ENCODE assay signal across 8 cellular contexts in genomic region chr5:180803181-180804128, GRCh38. TPM values are rescaled to one million over a fixed set of nuclear protein-coding genes. Genes with fewer than 3 reads are reported as not detected.
DNase-seq lines count a peak whose midpoint lies in the region; ATAC-seq, FAIRE-seq and TF ChIP-seq lines count a peak whose summit lies in the region.

No MANE protein-coding gene starts in this region.

- DNase-seq in AG20443 (ENCODE audit: low spot score) = peak; percentile 34
- DNase-seq in mammary epithelial cell = peak; percentile 86
- DNase-seq in HepG2 (ENCODE audit: low spot score) = peak; percentile 48
- DNase-seq in stimulated activated CD4-positive, alpha-beta T cell treated with anti-CD3 and anti-CD28 coated beads, TNF-alpha, amount 100 ng/mL, for 24 hours (ENCODE audit: low read depth in 3 of 3) = peak; percentile 67 to 91 (median 72)
- DNase-seq in NCI-H1694 (lab: John Stamatoyannopoulos, UW) = no peak

- in situ Hi-C loops in mammary epithelial cell (cut with MboI; ENCODE audit: low sequenced_read_pairs in 2 of 2) = loop anchor here in 1 of 2 donors (5.0 kb wide), 1 partner anchor 59 kb away; the partner anchor contains the start of gene ZFP62
- in situ Hi-C loops in HepG2 (cut with HindIII; ENCODE audit: extremely low pct_ligation_motif_present, low pct_unique_long_range_greater_than_20kb) = no loop called here

- WGBS in mammary epithelial cell (ENCODE audit: low coverage, missing lambda C conversion rate) = 2% methylated on average over 27 of the region's 41 CpGs
- 38% methylated on average over 24 of the region's 41 CpGs for WGBS in HepG2 (ENCODE audit: low lambda C conversion rate)

- CTCF ChIA-PET in mammary epithelial cell (lab: Charles Lee; ENCODE audit: low non-redundant PET) = interaction anchor here (0.6 to 0.8 kb wide), 2 partner anchors 57 to 365 kb away, joined by 5 to 14 read pairs; no protein-coding TSS in a partner anchor
- CTCF ChIA-PET in HepG2 (lab: Yijun Ruan, JAX; ENCODE audit: low intra/inter-chr PET ratio, low total read pairs) = no interaction called here

- intact Hi-C loops in mammary epithelial cell (cut with micrococcal nuclease) (no loop called here), HepG2 (cut with micrococcal nuclease; ENCODE audit: unreplicated experiment) (no loop called here)

- POLR2A ChIA-PET in HepG2 (lab: Yijun Ruan, JAX) = interaction anchor here (0.9 to 1.5 kb wide), 3 partner anchors 14 to 58 kb away, joined by 3 to 6 read pairs (median 5); partner anchors contain the start of gene ZFP62

- TF ChIP-seq EP300 in HepG2 (IDR thresholded peaks at IDR 0.05; ENCODE audit: low read depth in 2 of 2, low read length in 2 of 2) = no peak
- TF ChIP-seq EP300 in HepG2 (CRISPR knock-in tag; IDR thresholded peaks at IDR 0.05; ENCODE audit: borderline replicate concordance) = no peak

- H3K4me1 ChIP-seq in mammary epithelial cell (ENCODE audit: insufficient read depth, low read length) (peaks cover 70% of the 10 kb centered on the region), HepG2 (ENCODE audit: insufficient read depth, low read length) (peaks cover 83% of the 10 kb centered on the region)

- dilution Hi-C loops in mammary epithelial cell (cut with HindIII; ENCODE audit: low sequenced_read_pairs) = loop anchor here (5.0 kb wide), 3 partner anchors 34 to 394 kb away; no protein-coding TSS in a partner anchor

- H3K9ac ChIP-seq in mammary epithelial cell (ENCODE audit: insufficient read depth, low read length) = peak overlapping the region; percentile 45
- peak overlapping the region; percentile 65 for H3K9ac ChIP-seq in HepG2 (ENCODE audit: insufficient read depth, low read depth, low read length)

- no TSS peak for BruUV-seq in mammary epithelial cell (replicated peaks; lab: Mats Ljungman, UMichigan)
- TSS peak; percentile 48 for BruUV-seq in HepG2 (replicated peaks; lab: Mats Ljungman, UMichigan)

- FAIRE-seq in HepG2 (lab: Jason Lieb, UNC) = no peak

- H3K27me3 ChIP-seq in mammary epithelial cell (ENCODE audit: insufficient read depth, low read length) (no peaks in the 10 kb centered on the region), HepG2 (ENCODE audit: control insufficient read depth in 1 of 2, insufficient read depth in 2 of 2, low read length in 2 of 2) (no peaks in the 10 kb centered on the region)

- H3K36me3 ChIP-seq in mammary epithelial cell (ENCODE audit: insufficient read depth, low read length) (no peaks in the 10 kb centered on the region), HepG2 (replicated peaks in 1 of 2; ENCODE audit: control insufficient read depth in 1 of 2, insufficient read depth in 2 of 2, low read length in 2 of 2) (peaks cover 0 to 19% of the 10 kb centered on the region in 2 experiments; a peak in 4 of 5 replicates)

- peak overlapping the region; percentile 49 to 92 (median 68) for H3K4me3 ChIP-seq in mammary epithelial cell (replicated peaks in 1 of 3; ENCODE audit: insufficient read depth in 1 of 3, low read depth in 2 of 3, low read length in 3 of 3)
- H3K4me3 ChIP-seq in HepG2 (replicated peaks in 1 of 3; ENCODE audit: insufficient read depth in 1 of 3, low read depth in 2 of 3, low read length in 3 of 3) = peak overlapping the region; percentile 70 to 98 (median 90)

- no peak for TF ChIP-seq RAD21 in HepG2 (CRISPR knock-in tag; IDR thresholded peaks at IDR 0.05)

- ATAC-seq in GM19328 (IDR thresholded peaks at IDR 0.05; ENCODE audit: unreplicated experiment) (peak; percentile 63), HG03520 (IDR thresholded peaks at IDR 0.05; ENCODE audit: unreplicated experiment) (peak; percentile 57), HepG2 (peak; percentile 61)

- peaks cover 11% of the 10 kb centered on the region for H4K20me1 ChIP-seq in mammary epithelial cell (ENCODE audit: insufficient read depth, low read length)
- peaks cover 74% of the 10 kb centered on the region for H4K20me1 ChIP-seq in HepG2 (ENCODE audit: insufficient read depth, low read length)

- H3K79me2 ChIP-seq in mammary epithelial cell (ENCODE audit: insufficient read depth, low read length) (peaks cover 83% of the 10 kb centered on the region), HepG2 (ENCODE audit: insufficient read depth, low read length) (peaks cover 89% of the 10 kb centered on the region)

- no peaks in the 10 kb centered on the region for H3K9me3 ChIP-seq in mammary epithelial cell (replicated peaks; ENCODE audit: insufficient read depth, low read length)
- H3K9me3 ChIP-seq in HepG2 (ENCODE audit: low read length) = no peaks in the 10 kb centered on the region

- TF ChIP-seq CTCF in VCaP (conservative IDR thresholded peaks at IDR 0.05) (no peak), mammary epithelial cell (conservative IDR thresholded peaks at IDR 0.05 in 1 of 2, IDR thresholded peaks at IDR 0.05 in 1 of 2; ENCODE audit: extremely low read depth in 1 of 2, insufficient read depth in 1 of 2, low read depth in 1 of 2, low read length in 2 of 2) (no peak), HepG2 (CRISPR knock-in tag; IDR thresholded peaks at IDR 0.05) (peak; percentile 43; the same call in 1 of the 2 replicates)

- H3K27ac ChIP-seq in VCaP (peak overlapping the region; percentile 86), mammary epithelial cell (ENCODE audit: insufficient read depth, low read depth, low read length) (peak overlapping the region; percentile 51), HepG2 (ENCODE audit: extremely low read length, insufficient read depth, low read length) (peak overlapping the region; percentile 59)

- H2AFZ ChIP-seq in mammary epithelial cell (ENCODE audit: low read depth, low read length) (peak overlapping the region; percentile 68), HepG2 (ENCODE audit: low read length) (no peak overlapping the region)

- no peak for TF ChIP-seq POLR2A in HepG2 (IDR thresholded peaks at IDR 0.05; ENCODE audit: insufficient read depth in 1 of 2, low read depth in 2 of 2, low read length in 2 of 2)

- H3K4me2 ChIP-seq in mammary epithelial cell (ENCODE audit: insufficient read depth, low read depth, low read length) = peak overlapping the region; percentile 98
- H3K4me2 ChIP-seq in HepG2 (ENCODE audit: low read depth, low read length) = peak overlapping the region; percentile 82

TF ChIP-seq in HepG2, 621 proteins besides CTCF, POLR2A, EP300 and RAD21 (continues in another document):
- TF ChIP-seq ARNT (IDR thresholded peaks at IDR 0.05) (no peak), DPF2 (CRISPR knock-in tag; IDR thresholded peaks at IDR 0.05; ENCODE audit: borderline replicate concordance, low read depth) (no peak)

RNA-seq across cellular contexts. Expression of gene MGAT1, which starts 0.8 kb away (rescaled TPM):
- 100 to 1,000 TPM in 1 of 2 donors, 10 to 100 TPM in 1; 91.4 to 177 TPM for total RNA-seq in mammary epithelial cell
- polyA plus RNA-seq in mammary epithelial cell = 134 TPM
- polyA minus RNA-seq in mammary epithelial cell = 122 TPM
- 26.7 and 50.1 TPM in 2 replicates for total RNA-seq in HepG2 (2016; rRNA removed; fragmentation: Illumina TruSeq; extraction: Trizol)
- 15.0 and 17.0 TPM in 2 replicates for total RNA-seq in HepG2 (2016; cell fraction: cytosol; rRNA removed; fragmentation: Illumina TruSeq; extraction: Trizol; ENCODE audit: low read depth)
- 27.7 and 47.8 TPM in 2 replicates for total RNA-seq in HepG2 (2016; cell fraction: insoluble cytoplasmic fraction; rRNA removed; fragmentation: Illumina TruSeq; extraction: Trizol)
- total RNA-seq in HepG2 (2016; cell fraction: membrane; rRNA removed; fragmentation: Illumina TruSeq; extraction: Trizol) = 38.7 and 40.9 TPM in 2 replicates
- 41.7 and 45.5 TPM in 2 replicates for total RNA-seq in HepG2 (2016; cell fraction: nucleus; rRNA removed; fragmentation: Illumina TruSeq; extraction: Trizol)
- polyA plus RNA-seq in HepG2 (2011; rRNA removed) = 55.3 and 72.5 TPM in 2 replicates
- polyA plus RNA-seq in HepG2 (2011; cell fraction: cytosol; rRNA removed) = 68.1 and 77.1 TPM in 2 replicates
- polyA plus RNA-seq in HepG2 (2011; cell fraction: nucleus; rRNA removed) = 95.1 and 98.8 TPM in 2 replicates
- polyA plus RNA-seq in HepG2 (2012) = 54.8 and 70.3 TPM in 2 replicates
- 24.2 and 28.9 TPM in 2 replicates for polyA plus RNA-seq in HepG2 (2016; cell fraction: cytosol; fragmentation: Illumina TruSeq; extraction: Trizol; ENCODE audit: low read depth)
- 31.3 and 35.5 TPM in 2 replicates for polyA plus RNA-seq in HepG2 (2016; cell fraction: insoluble cytoplasmic fraction; fragmentation: Illumina TruSeq; extraction: Trizol; ENCODE audit: low read depth)
- 36.5 and 42.6 TPM in 2 replicates for polyA plus RNA-seq in HepG2 (2016; cell fraction: membrane; fragmentation: Illumina TruSeq; extraction: Trizol; ENCODE audit: low read depth)
- 88.1 and 90.9 TPM in 2 replicates for polyA plus RNA-seq in HepG2 (2016; cell fraction: nucleus; fragmentation: Illumina TruSeq; extraction: Trizol; ENCODE audit: insufficient read depth, low read depth)
- 47.5 and 138 TPM in 2 replicates for polyA minus RNA-seq in HepG2 (2011; rRNA and poly(A)+ RNA removed; ENCODE audit: low replicate concordance)
- 68.3 and 69.5 TPM in 2 replicates for polyA minus RNA-seq in HepG2 (2011; cell fraction: cytosol; rRNA and poly(A)+ RNA removed)
- 44.8 and 54.2 TPM in 2 replicates for polyA minus RNA-seq in HepG2 (2011; cell fraction: nucleus; rRNA and poly(A)+ RNA removed)

RNA-seq across cellular contexts. Expression of gene ZFP62, which starts 57.6 kb away (rescaled TPM):
- 10 to 100 TPM; 17.2 to 17.5 TPM for total RNA-seq in mammary epithelial cell
- 6.7 TPM for polyA plus RNA-seq in mammary epithelial cell
- polyA minus RNA-seq in mammary epithelial cell = 40.5 TPM
- total RNA-seq in HepG2 (2016; rRNA removed; fragmentation: Illumina TruSeq; extraction: Trizol) = 18.9 and 19.4 TPM in 2 replicates
- 5.7 and 6.2 TPM in 2 replicates for total RNA-seq in HepG2 (2016; cell fraction: cytosol; rRNA removed; fragmentation: Illumina TruSeq; extraction: Trizol; ENCODE audit: low read depth)
- total RNA-seq in HepG2 (2016; cell fraction: insoluble cytoplasmic fraction; rRNA removed; fragmentation: Illumina TruSeq; extraction: Trizol) = 20.1 and 22.7 TPM in 2 replicates
- 10.4 and 12.0 TPM in 2 replicates for total RNA-seq in HepG2 (2016; cell fraction: membrane; rRNA removed; fragmentation: Illumina TruSeq; extraction: Trizol)
- 19.0 and 23.1 TPM in 2 replicates for total RNA-seq in HepG2 (2016; cell fraction: nucleus; rRNA removed; fragmentation: Illumina TruSeq; extraction: Trizol)
- polyA plus RNA-seq in HepG2 (2011; rRNA removed) = 8.2 and 8.4 TPM in 2 replicates
- polyA plus RNA-seq in HepG2 (2011; cell fraction: cytosol; rRNA removed) = 2.3 and 4.2 TPM in 2 replicates
- polyA plus RNA-seq in HepG2 (2011; cell fraction: nucleus; rRNA removed) = 10.7 and 13.1 TPM in 2 replicates
- 12.0 and 13.8 TPM in 2 replicates for polyA plus RNA-seq in HepG2 (2012)
- polyA plus RNA-seq in HepG2 (2016; cell fraction: cytosol; fragmentation: Illumina TruSeq; extraction: Trizol; ENCODE audit: low read depth) = 4.5 and 6.5 TPM in 2 replicates
- 12.0 and 13.7 TPM in 2 replicates for polyA plus RNA-seq in HepG2 (2016; cell fraction: insoluble cytoplasmic fraction; fragmentation: Illumina TruSeq; extraction: Trizol; ENCODE audit: low read depth)
- polyA plus RNA-seq in HepG2 (2016; cell fraction: membrane; fragmentation: Illumina TruSeq; extraction: Trizol; ENCODE audit: low read depth) = 7.0 and 7.5 TPM in 2 replicates
- polyA plus RNA-seq in HepG2 (2016; cell fraction: nucleus; fragmentation: Illumina TruSeq; extraction: Trizol; ENCODE audit: insufficient read depth, low read depth) = 22.7 and 27.8 TPM in 2 replicates
- polyA minus RNA-seq in HepG2 (2011; rRNA and poly(A)+ RNA removed; ENCODE audit: low replicate concordance) = 0.80 and 9.4 TPM in 2 replicates
- 7.9 and 8.4 TPM in 2 replicates for polyA minus RNA-seq in HepG2 (2011; cell fraction: cytosol; rRNA and poly(A)+ RNA removed)
- polyA minus RNA-seq in HepG2 (2011; cell fraction: nucleus; rRNA and poly(A)+ RNA removed) = 19.1 and 29.2 TPM in 2 replicates
